25 cellular contexts compared by ENCODE assay signal in genomic region chr6:30935018-30935417, GRCh38. TPM values are rescaled to one million over a fixed set of nuclear protein-coding genes. Genes with fewer than 3 reads are reported as not detected.
DNase-seq lines count a peak whose midpoint lies in the region; ATAC-seq and TF ChIP-seq lines count a peak whose summit lies in the region.
"Had no signal": no experiment of that assay in that cellular context is flagged by ENCODE, and none has a peak within 500 bp of the region (broad histone marks: within the 10 kb centered on the region; RNA-seq: fewer than 3 reads in every experiment).

No MANE protein-coding gene starts in this region.

- no peaks in the 10 kb centered on the region for H3K36me3 Mint-ChIP-seq in neural progenitor cell

- H3K4me1 Mint-ChIP-seq in neural progenitor cell, result peaks cover 5% of the 10 kb centered on the region
- H3K4me1 Mint-ChIP-seq: endodermal cell; stimulated activated naive CD8-positive, alpha-beta T cell treated with anti-CD3 and anti-CD28 coated beads, Interleukin-15, amount 100 ng/mL, for 72 hours had no signal

- no peak overlapping the region for H3K4ac ChIP-seq in IMR-90 (ENCODE audit: low read depth, low read length)

- H3K4me3 Mint-ChIP-seq in neural progenitor cell, result peak overlapping the region; percentile 7
- H3K4me3 Mint-ChIP-seq: endodermal cell; nephron; stimulated activated naive CD8-positive, alpha-beta T cell treated with anti-CD3 and anti-CD28 coated beads, Interleukin-15, amount 100 ng/mL, for 72 hours had no signal

- H2BK5ac ChIP-seq in IMR-90 (ENCODE audit: low read depth, low read length, poor library complexity, severe bottlenecking), result no peak overlapping the region

- H3K56ac ChIP-seq in IMR-90 (ENCODE audit: extremely low read depth, insufficient read depth, low read length), result no peak overlapping the region

- ATAC-seq in IMR-90 (ENCODE audit: low read depth), result no peak
- no peak for ATAC-seq in HG02678 (IDR thresholded peaks at IDR 0.05; ENCODE audit: unreplicated experiment)
- ATAC-seq: stimulated activated naive CD8-positive, alpha-beta T cell treated with anti-CD3 and anti-CD28 coated beads, Interleukin-15, amount 100 ng/mL, for 72 hours had no signal

- POLR2A ChIA-PET in IMR-90 (lab: Charles Lee; ENCODE audit: unreplicated experiment) (no interaction called here), PC-9 (lab: Charles Lee; ENCODE audit: unreplicated experiment) (interaction anchor here (0.6 kb wide), 1 partner anchor 25 kb away, joined by 3 read pairs; no protein-coding TSS in a partner anchor)

- no peak overlapping the region for H4K91ac ChIP-seq in IMR-90 (ENCODE audit: insufficient read depth, low read depth, low read length)

- in situ Hi-C loops in IMR-90 (cut with MboI; ENCODE audit: low sequenced_read_pairs), result no loop called here

- CTCF ChIA-PET in IMR-90 (lab: Yijun Ruan, JAX) (interaction anchor here (0.9 kb wide), 1 partner anchor 135 kb away, joined by 4 read pairs; no protein-coding TSS in a partner anchor), PC-9 (lab: Charles Lee) (no interaction called here)

- H2AFZ ChIP-seq in IMR-90 (replicated peaks; ENCODE audit: low read length, poor library complexity), result peak overlapping the region; percentile 32
- H2AFZ ChIP-seq in PC-9, result peak overlapping the region; percentile 40; the same call in 1 of the 2 replicates
- no peak overlapping the region for H2AFZ ChIP-seq in neural progenitor cell (replicated peaks)

- H3K36me3 ChIP-seq in IMR-90 (ENCODE audit: control insufficient read depth, insufficient read depth, low read length), result no peaks in the 10 kb centered on the region
- H3K36me3 ChIP-seq in PC-9 (ENCODE audit: low read depth), result no peaks in the 10 kb centered on the region
- no peaks in the 10 kb centered on the region for H3K36me3 ChIP-seq in neural progenitor cell
- H3K36me3 ChIP-seq in ascending aorta, result no peaks in the 10 kb centered on the region
- H3K36me3 ChIP-seq: HAP-1 had no signal

- H3K79me2 ChIP-seq in PC-9 (ENCODE audit: low read depth) (no peaks in the 10 kb centered on the region), neural progenitor cell (ENCODE audit: low read depth) (no peaks in the 10 kb centered on the region)

- H3F3A ChIP-seq in PC-9 (ENCODE audit: insufficient read depth, low read depth), result no peaks in the 10 kb centered on the region
- H3F3A ChIP-seq in neural progenitor cell (ENCODE audit: low read depth), result no peaks in the 10 kb centered on the region

- no TSS peak for BruUV-seq in IMR-90 (replicated peaks; lab: Mats Ljungman, UMichigan)
- no TSS peak for BruUV-seq in PC-9 (replicated peaks; lab: Mats Ljungman, UMichigan)

- peaks cover 57% of the 10 kb centered on the region for H3K27me3 ChIP-seq in IMR-90 (ENCODE audit: control insufficient read depth, insufficient read depth, low read length)
- H3K27me3 ChIP-seq in PC-9 (ENCODE audit: insufficient read depth, low read depth), result no peaks in the 10 kb centered on the region
- no peaks in the 10 kb centered on the region for H3K27me3 ChIP-seq in neural progenitor cell
- no peaks in the 10 kb centered on the region for H3K27me3 ChIP-seq in ascending aorta

- peaks cover 16% of the 10 kb centered on the region for H3K27me3 Mint-ChIP-seq in neural progenitor cell (ENCODE audit: insufficient read depth, low read depth)

- H3K9me2 ChIP-seq in PC-9 (ENCODE audit: insufficient read depth), result no peaks in the 10 kb centered on the region

- dilution Hi-C loops in IMR-90 (cut with HindIII; ENCODE audit: low sequenced_read_pairs, unreplicated experiment), result no loop called here

- H3K9me3 ChIP-seq in IMR-90 (ENCODE audit: control insufficient read depth, insufficient read depth, low read length) (no peaks in the 10 kb centered on the region), PC-9 (ENCODE audit: insufficient read depth, low read depth) (no peaks in the 10 kb centered on the region), neural progenitor cell (ENCODE audit: low read depth) (no peaks in the 10 kb centered on the region), ascending aorta (no peaks in the 10 kb centered on the region)
- H3K9me3 ChIP-seq: HAP-1 had no signal

- H4K8ac ChIP-seq in IMR-90 (ENCODE audit: low read depth in 2 of 2, low read length in 2 of 2), result no peak overlapping the region

- intact Hi-C loops in IMR-90 (cut with micrococcal nuclease), result no loop called here
- intact Hi-C loops in PC-9 (cut with micrococcal nuclease; ENCODE audit: unreplicated experiment), result no loop called here
- intact Hi-C loops in ascending aorta (cut with DNase I), result no loop called here

- H3K9ac ChIP-seq in IMR-90 (ENCODE audit: low read depth, low read length), result no peak overlapping the region
- H3K9ac ChIP-seq in neural progenitor cell, result no peak overlapping the region

- no peak overlapping the region for H2BK15ac ChIP-seq in IMR-90 (ENCODE audit: low read depth, low read length)

- no peak overlapping the region for H2AK9ac ChIP-seq in IMR-90 (replicated peaks; ENCODE audit: low read depth, low read length, poor library complexity)

- no peak overlapping the region; the same call in 1 of the 2 replicates for H3K23ac ChIP-seq in IMR-90 (ENCODE audit: low read depth, low read length)

- no CpG with 5 or more reads among the region's 3 CpGs for WGBS in IMR-90 (ENCODE audit: extremely low coverage in 2 of 2, insufficient read length in 1 of 2), 2 experiments

- no peak overlapping the region for H3K27ac ChIP-seq in IMR-90 (ENCODE audit: insufficient read depth, low read length)
- no peak overlapping the region for H3K27ac ChIP-seq in PC-9
- H3K27ac ChIP-seq in epithelial cell of prostate, result peak overlapping the region; percentile 34
- H3K27ac ChIP-seq in neural progenitor cell, result no peak overlapping the region
- no peak overlapping the region for H3K27ac ChIP-seq in ascending aorta

- TF ChIP-seq CTCF in IMR-90 (conservative IDR thresholded peaks at IDR 0.05; ENCODE audit: low read depth, low read length) (no peak), PC-9 (conservative IDR thresholded peaks at IDR 0.05) (no peak), neural progenitor cell (IDR thresholded peaks at IDR 0.05) (no peak), ascending aorta (IDR thresholded peaks at IDR 0.05) (no peak)

- no peak overlapping the region for H3K27ac Mint-ChIP-seq in neural progenitor cell
- H3K27ac Mint-ChIP-seq: endodermal cell; nephron; progenitor cell of endocrine pancreas; stimulated activated naive CD8-positive, alpha-beta T cell treated with anti-CD3 and anti-CD28 coated beads, Interleukin-15, amount 100 ng/mL, for 72 hours had no signal

- H3K4me3 ChIP-seq in IMR-90 (ENCODE audit: insufficient read depth, low read depth, low read length) (no peak overlapping the region), PC-9 (no peak overlapping the region), neural progenitor cell (no peak overlapping the region), ascending aorta (no peak overlapping the region)
- H3K4me3 ChIP-seq: HAP-1 had no signal

- H3K79me1 ChIP-seq in IMR-90 (ENCODE audit: low read depth in 1 of 2, low read length in 2 of 2), result no peaks in the 10 kb centered on the region

- no peak for TF ChIP-seq POLR2A in IMR-90 (IDR thresholded peaks at IDR 0.05; ENCODE audit: low read depth, low read length)

- H3K9me3 Mint-ChIP-seq in neural progenitor cell, result no peaks in the 10 kb centered on the region
- H3K9me3 Mint-ChIP-seq: endodermal cell; nephron; stimulated activated naive CD8-positive, alpha-beta T cell treated with anti-CD3 and anti-CD28 coated beads, Interleukin-15, amount 100 ng/mL, for 72 hours had no signal

- no peak for TF ChIP-seq RAD21 in IMR-90 (IDR thresholded peaks at IDR 0.05; ENCODE audit: low read length)

- no peaks in the 10 kb centered on the region; the same call in 1 of the 2 replicates for H3K9me1 ChIP-seq in IMR-90 (ENCODE audit: insufficient read depth, low read length)

- no peak overlapping the region for H2BK120ac ChIP-seq in IMR-90 (ENCODE audit: low read depth, low read length)

- H3K4me1 ChIP-seq in IMR-90 (ENCODE audit: control insufficient read depth, insufficient read depth, low read length) (no peaks in the 10 kb centered on the region), PC-9 (replicated peaks; ENCODE audit: insufficient read depth) (peaks cover 24% of the 10 kb centered on the region), neural progenitor cell (peaks cover 6% of the 10 kb centered on the region), ascending aorta (no peaks in the 10 kb centered on the region)
- H3K4me1 ChIP-seq: HAP-1 had no signal

- H2AK5ac ChIP-seq in IMR-90 (ENCODE audit: low read depth, low read length), result no peak overlapping the region

- H3K4me2 ChIP-seq in IMR-90 (ENCODE audit: low read depth, low read length) (no peak overlapping the region), PC-9 (no peak overlapping the region), neural progenitor cell (no peak overlapping the region)

- no peak overlapping the region for H4K5ac ChIP-seq in IMR-90 (ENCODE audit: low read depth, low read length)

- H4K20me1 ChIP-seq in IMR-90 (ENCODE audit: insufficient read depth, low read length) (no peaks in the 10 kb centered on the region), PC-9 (ENCODE audit: insufficient read depth) (no peaks in the 10 kb centered on the region), neural progenitor cell (ENCODE audit: low read depth) (no peaks in the 10 kb centered on the region)

- DNase-seq in IMR-90 (no peak), PC-9 (no peak), epithelial cell of prostate (ENCODE audit: low read depth, low spot score) (no peak), neural progenitor cell (ENCODE audit: low spot score) (no peak), NCI-H2107 (lab: John Stamatoyannopoulos, UW) (no peak), ascending aorta (ENCODE audit: low spot score in 2 of 2) (no peak), NCI-H1105 (lab: John Stamatoyannopoulos, UW) (no peak)
- DNase-seq: activated CD4-positive, alpha-beta T cell treated with anti-CD3 and anti-CD28 coated beads, Interleukin-2, amount 50 U/mL, for 1 hour; activated gamma-delta T cell treated with Interleukin-2 at 50 U/mL for 16 hours; AML-193; aorta; endodermal cell; hypothalamus; kidney; NCI-H146; NCI-H446 treated with DMSO at 0.1 percent for 48 hours; SHP77; stimulated activated naive CD8-positive, alpha-beta T cell treated with anti-CD3 and anti-CD28 coated beads, Interleukin-15, amount 100 ng/mL, for 72 hours; T-helper 1 cell had no signal

- H2BK20ac ChIP-seq in IMR-90 (ENCODE audit: low read depth, low read length), result no peak overlapping the region

- H3K14ac ChIP-seq in IMR-90 (replicated peaks; ENCODE audit: low read depth, low read length), result no peak overlapping the region

- no peak overlapping the region for H3K18ac ChIP-seq in IMR-90 (ENCODE audit: low read depth, low read length)

RNA-seq across cellular contexts. Expression of gene SFTA2, which starts 3.0 kb away (rescaled TPM):
- not detected in 2 replicates for total RNA-seq in IMR-90 (2012; rRNA removed)
- not detected in 2 replicates for polyA plus RNA-seq in IMR-90 (2012; rRNA removed)
- polyA plus RNA-seq in IMR-90 (2012; cell fraction: cytosol; rRNA removed), result not detected in 2 replicates
- polyA plus RNA-seq in IMR-90 (2012; cell fraction: nucleus; rRNA removed; ENCODE audit: low replicate concordance), result not detected in 2 replicates
- total RNA-seq in PC-9 (2021), result 0.72 and 0.75 TPM in 2 replicates
- total RNA-seq in neural progenitor cell (ENCODE audit: low replicate concordance), result not detected in 2 replicates
- not detected for total RNA-seq in ascending aorta
- total RNA-seq: aorta, endodermal cell, M059J had no signal

RNA-seq across cellular contexts. Expression of gene MUCL3, which starts 5.8 kb away (rescaled TPM):
- total RNA-seq in IMR-90 (2012; rRNA removed) (not detected in 2 replicates), PC-9 (2021) (not detected in 2 replicates), neural progenitor cell (ENCODE audit: low replicate concordance) (0.03 TPM in 1 of 2 replicates, not detected in the other), ascending aorta (not detected)
- not detected in 2 replicates for polyA plus RNA-seq in IMR-90 (2012; rRNA removed)
- polyA plus RNA-seq in IMR-90 (2012; cell fraction: cytosol; rRNA removed), result not detected in 2 replicates
- polyA plus RNA-seq in IMR-90 (2012; cell fraction: nucleus; rRNA removed; ENCODE audit: low replicate concordance), result not detected in 2 replicates
- total RNA-seq: aorta, M059J, ureter had no signal

RNA-seq across cellular contexts. Expression of gene VARS2, which starts 21.0 kb away (rescaled TPM):
- total RNA-seq in IMR-90 (2012; rRNA removed) (6.9 and 7.2 TPM in 2 replicates), PC-9 (2021) (59.4 and 60.3 TPM in 2 replicates), neural progenitor cell (ENCODE audit: low replicate concordance) (21.5 and 64.6 TPM in 2 replicates), ascending aorta (5.7 TPM)
- polyA plus RNA-seq in IMR-90 (2012; rRNA removed), result 13.3 and 14.0 TPM in 2 replicates
- polyA plus RNA-seq in IMR-90 (2012; cell fraction: cytosol; rRNA removed), result 5.5 and 6.7 TPM in 2 replicates
- 98.4 and 123 TPM in 2 replicates for polyA plus RNA-seq in IMR-90 (2012; cell fraction: nucleus; rRNA removed; ENCODE audit: low replicate concordance)

RNA-seq across cellular contexts. Expression of gene GTF2H4, which starts 27.0 kb away (rescaled TPM):
- total RNA-seq in IMR-90 (2012; rRNA removed), result 6.9 and 13.4 TPM in 2 replicates
- polyA plus RNA-seq in IMR-90 (2012; rRNA removed), result 29.5 and 30.8 TPM in 2 replicates
- 19.0 and 20.5 TPM in 2 replicates for polyA plus RNA-seq in IMR-90 (2012; cell fraction: cytosol; rRNA removed)
- polyA plus RNA-seq in IMR-90 (2012; cell fraction: nucleus; rRNA removed; ENCODE audit: low replicate concordance), result 90.6 and 118 TPM in 2 replicates
- total RNA-seq in PC-9 (2021), result 31.3 and 43.9 TPM in 2 replicates
- total RNA-seq in neural progenitor cell (ENCODE audit: low replicate concordance), result 29.2 and 50.0 TPM in 2 replicates
- 81.0 TPM for total RNA-seq in ascending aorta

RNA-seq across cellular contexts. Expression of gene MUC21, which starts 48.5 kb away (rescaled TPM):
- not detected in 2 replicates for total RNA-seq in IMR-90 (2012; rRNA removed)
- not detected in 2 replicates for polyA plus RNA-seq in IMR-90 (2012; rRNA removed)
- not detected in 2 replicates for polyA plus RNA-seq in IMR-90 (2012; cell fraction: cytosol; rRNA removed)
- not detected in 2 replicates for polyA plus RNA-seq in IMR-90 (2012; cell fraction: nucleus; rRNA removed; ENCODE audit: low replicate concordance)
- 0.13 TPM in 1 of 2 replicates, not detected in the other for total RNA-seq in PC-9 (2021)
- not detected in 2 replicates for total RNA-seq in neural progenitor cell (ENCODE audit: low replicate concordance)
- total RNA-seq in ascending aorta, result not detected
- total RNA-seq: aorta, endodermal cell, kidney, M059J, progenitor cell of endocrine pancreas, ureter had no signal
